ENCODE assay signal across 8 cellular contexts in genomic region chr5:112210430-112211005, GRCh38.
A peak's percentile ranks its signal among the peaks of the same experiment; 100 is the strongest.
DNase-seq lines count a peak whose midpoint lies in the region; ATAC-seq lines count a peak whose summit lies in the region.

No MANE protein-coding gene starts in this region.

- H3K4me1 ChIP-seq in effector memory CD4-positive, alpha-beta T cell (ENCODE audit: control insufficient read depth, insufficient read depth, low read length, poor library complexity, severe bottlenecking), result no peaks in the 10 kb centered on the region

- no peaks in the 10 kb centered on the region for H3K9me3 ChIP-seq in effector memory CD4-positive, alpha-beta T cell (ENCODE audit: control insufficient read depth, low read length)

- H3K27ac ChIP-seq in effector memory CD4-positive, alpha-beta T cell (ENCODE audit: insufficient read depth, low read length, poor library complexity, severe bottlenecking), result no peak overlapping the region

- H3K27me3 ChIP-seq in effector memory CD4-positive, alpha-beta T cell (replicated peaks; ENCODE audit: control insufficient read depth, insufficient read depth, low read length, poor library complexity, severe bottlenecking), result no peaks in the 10 kb centered on the region

- peak; percentile 1 to 10 for DNase-seq in activated CD4-positive, alpha-beta T cell treated with anti-CD3 and anti-CD28 coated beads, Interleukin-2, amount 50 U/mL, for 48 hours
- DNase-seq in activated CD4-positive, alpha-beta T cell treated with anti-CD3 and anti-CD28 coated beads for 4 hours, result no peak
- DNase-seq in NCI-H526 (lab: John Stamatoyannopoulos, UW) (peak; percentile 12 to 65), dermis blood vessel endothelial cell (peak; percentile 81), lung microvascular endothelial cell (ENCODE audit: low read depth in 2 of 2) (peak; percentile 72 to 81)
- DNase-seq in effector memory CD4-positive, alpha-beta T cell, result no peak

- no peak overlapping the region for H3K4me3 ChIP-seq in effector memory CD4-positive, alpha-beta T cell (ENCODE audit: insufficient read depth, low read depth, low read length, poor library complexity, severe bottlenecking)

- no peaks in the 10 kb centered on the region for H3K36me3 ChIP-seq in effector memory CD4-positive, alpha-beta T cell (ENCODE audit: control insufficient read depth, insufficient read depth, low read length)

- no peak for ATAC-seq in GM19452 (IDR thresholded peaks at IDR 0.05; ENCODE audit: unreplicated experiment)
- no peak for ATAC-seq in GM18858 (IDR thresholded peaks at IDR 0.05; ENCODE audit: unreplicated experiment)

Comparison
In these comparisons a context has a peak if more than half of its experiments do, and no peak if none do; other contexts are left out.
1. DNase-seq: peak in activated CD4-positive, alpha-beta T cell treated with anti-CD3 and anti-CD28 coated beads, Interleukin-2, amount 50 U/mL, for 48 hours (2 of 2), NCI-H526 (2 of 2), dermis blood vessel endothelial cell (single experiment) and lung microvascular endothelial cell (2 of 2); none in activated CD4-positive, alpha-beta T cell treated with anti-CD3 and anti-CD28 coated beads for 4 hours (0 of 2) and effector memory CD4-positive, alpha-beta T cell (0 of 3).